In genomic region chr2:129437775-129438174, GRCh38 we compare ENCODE assay signal across 24 cellular contexts.
"Had no signal": no experiment of that assay in that cellular context is flagged by ENCODE, and none has a peak within 500 bp of the region (broad histone marks: within the 10 kb centered on the region; RNA-seq: fewer than 3 reads in every experiment).

No MANE protein-coding gene starts in this region.

- H3K27me3 ChIP-seq: esophagus squamous epithelium, gastrocnemius medialis, neural progenitor cell, right atrium auricular region, sigmoid colon, thyroid gland, vagina had no signal

- H3K27ac ChIP-seq: dorsolateral prefrontal cortex, epithelial cell of prostate, gastrocnemius medialis, lower lobe of right lung, neural progenitor cell, parathyroid adenoma, right atrium auricular region, sigmoid colon, stomach, thyroid gland, vagina had no signal

- ATAC-seq: gastrocnemius medialis; left cardiac atrium; left ventricle myocardium superior; lower lobe of right lung; mucosa of descending colon; natural killer cell treated with Interleukin-12 subunit alpha and Interleukin-12 subunit beta and Interleukin-15 and Interleukin-18, amount 100 ng/mL, for 72 hours; stimulated activated effector memory CD8-positive, alpha-beta T cell treated with anti-CD3 and anti-CD28 coated beads, Interleukin-12 subunit alpha, Interleukin-12 subunit beta, amount 100 ng/mL, for 72 hours had no signal

- H3K4me1 ChIP-seq: gastrocnemius medialis, lower lobe of right lung, neural progenitor cell, right atrium auricular region, stomach, thyroid gland, vagina had no signal

- DNase-seq: dorsolateral prefrontal cortex; effector CD4-positive, alpha-beta T cell; esophagus squamous epithelium; gastrocnemius medialis; left cardiac atrium; left ventricle myocardium superior; lower lobe of right lung; mucosa of descending colon; naive B cell; sigmoid colon; stimulated activated CD4-positive, alpha-beta T cell treated with anti-CD3 and anti-CD28 coated beads, Interleukin-2, amount 100 ng/mL, for 24 hours; stimulated activated CD4-positive, alpha-beta T cell treated with anti-CD3 and anti-CD28 coated beads, Interleukin-4, amount 100 ng/mL, for 24 hours; stimulated activated naive CD4-positive, alpha-beta T cell treated with Interleukin-2 at 50 U/mL for 16 hours; stomach; thyroid gland; trophoblast cell had no signal

- H3K36me3 ChIP-seq: esophagus squamous epithelium, gastrocnemius medialis, lower lobe of right lung, neural progenitor cell, right atrium auricular region, sigmoid colon, stomach, thyroid gland, vagina had no signal

- FAIRE-seq: colon had no signal

- H3K9me3 ChIP-seq: esophagus squamous epithelium, gastrocnemius medialis, lower lobe of right lung, mucosa of descending colon, right atrium auricular region, sigmoid colon, stomach, thyroid gland, vagina had no signal

- H3K9ac ChIP-seq: neural progenitor cell, parathyroid adenoma had no signal

- H3K4me3 ChIP-seq: dorsolateral prefrontal cortex, esophagus squamous epithelium, gastrocnemius medialis, lower lobe of right lung, mucosa of descending colon, neural progenitor cell, right atrium auricular region, sigmoid colon, stomach, thyroid gland, vagina had no signal
